Comparison of ENCODE assay signal across 26 cellular contexts in genomic region chr21:28906841-28907240, GRCh38.
"Had no signal": no experiment of that assay in that cellular context is flagged by ENCODE, and none has a peak within 500 bp of the region (broad histone marks: within the 10 kb centered on the region; RNA-seq: fewer than 3 reads in every experiment).

No MANE protein-coding gene starts in this region.

- H3K4me2 ChIP-seq: neural progenitor cell had no signal

- H3K9me3 ChIP-seq: ovary, psoas muscle, right lobe of liver, stomach, thoracic aorta, thyroid gland, tibial nerve, upper lobe of left lung, vagina had no signal

- H3K9ac ChIP-seq: neural progenitor cell, parathyroid adenoma had no signal

- H3K79me2 ChIP-seq: parathyroid adenoma had no signal

- DNase-seq: naive thymus-derived CD4-positive, alpha-beta T cell; natural killer cell; occipital lobe; ovary; posterior cingulate gyrus; psoas muscle; right cardiac atrium; right lobe of liver; sigmoid colon; small intestine; stimulated activated CD4-positive, alpha-beta T cell treated with anti-CD3 and anti-CD28 coated beads, Interleukin-15, amount 100 ng/mL, for 24 hours; stimulated activated CD4-positive, alpha-beta T cell treated with anti-CD3 and anti-CD28 coated beads, Interleukin-2, amount 100 ng/mL, for 24 hours; stimulated activated CD4-positive, alpha-beta T cell treated with anti-CD3 and anti-CD28 coated beads, Interleukin-2, amount 100 ng/mL, for 48 hours; stimulated activated CD4-positive, alpha-beta T cell treated with anti-CD3 and anti-CD28 coated beads, Interleukin-4, amount 100 ng/mL, for 24 hours; stimulated activated naive B cell treated with anti-CD40 and anti-IgM and Interleukin-4, amounts not matched to agents 10 μg/mL and 1 μg/mL and 100 μg/mL, for 72 hours; stimulated activated naive CD8-positive, alpha-beta T cell treated with anti-CD3 and anti-CD28 coated beads, Interleukin-15, Interleukin-2, amounts not matched to agents 100 U/mL and 50 U/mL, for 24 hours; stomach; thyroid gland; trophoblast cell; upper lobe of left lung had no signal

- H3K36me3 ChIP-seq: neural progenitor cell, ovary, right lobe of liver, sigmoid colon, stomach, thoracic aorta, thyroid gland, tibial nerve, upper lobe of left lung, vagina had no signal

- H3K4me1 ChIP-seq: neural progenitor cell, parathyroid adenoma, psoas muscle, right lobe of liver, sigmoid colon, stomach, upper lobe of left lung, vagina had no signal

- H3K4me3 ChIP-seq: neural progenitor cell, ovary, psoas muscle, right lobe of liver, sigmoid colon, stomach, thoracic aorta, thyroid gland, tibial nerve, upper lobe of left lung, vagina had no signal

- H3K27ac ChIP-seq: neural progenitor cell, ovary, parathyroid adenoma, psoas muscle, right lobe of liver, sigmoid colon, stomach, thoracic aorta, thyroid gland, upper lobe of left lung, vagina had no signal

- ATAC-seq: naive thymus-derived CD4-positive, alpha-beta T cell; natural killer cell; psoas muscle; right cardiac atrium; right lobe of liver; stimulated activated effector memory CD8-positive, alpha-beta T cell treated with anti-CD3 and anti-CD28 coated beads, Interleukin-12 subunit alpha, Interleukin-12 subunit beta, amount 100 ng/mL, for 72 hours; stimulated activated naive B cell treated with anti-CD40 and anti-IgM and Interleukin-4, amounts not matched to agents 10 μg/mL and 1 μg/mL and 100 μg/mL, for 72 hours; stimulated activated naive CD8-positive, alpha-beta T cell treated with anti-CD3 and anti-CD28 coated beads, Interleukin-15, Interleukin-2, amounts not matched to agents 100 U/mL and 50 U/mL, for 24 hours had no signal

- H3K27me3 ChIP-seq: neural progenitor cell, ovary, right lobe of liver, sigmoid colon, stomach, thyroid gland, tibial nerve, upper lobe of left lung, vagina had no signal
